1 cellular context compared by ENCODE assay signal in genomic region chr16:54867302-54867832, GRCh38.
TF ChIP-seq lines count a peak whose summit lies in the region.

No MANE protein-coding gene starts in this region.

TF ChIP-seq in K562, 482 proteins besides CTCF, POLR2A, EP300 and RAD21 (continued from another document):
- TF ChIP-seq ZNF12 (CRISPR knock-in tag; IDR thresholded peaks at IDR 0.05) = peak; percentile 92
